In the genomic region with DNA sequence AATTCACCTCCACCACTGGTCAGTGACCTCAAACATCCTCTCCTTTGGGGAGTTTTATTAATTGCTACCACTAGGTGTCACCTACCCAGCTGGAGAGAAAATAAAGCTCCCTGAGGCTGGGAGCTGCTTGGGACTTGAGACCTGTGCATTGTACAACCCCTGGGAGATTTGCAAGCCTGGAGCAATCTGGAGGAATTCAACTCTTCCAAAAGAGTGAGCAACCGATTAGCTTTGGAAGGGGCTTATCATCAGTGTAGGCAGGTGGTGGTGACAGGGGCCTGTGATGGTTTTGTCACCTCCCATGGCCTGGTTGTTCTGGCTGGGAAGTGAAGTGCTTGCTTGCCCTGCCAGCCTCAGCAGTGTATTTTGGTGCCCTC, we compare ENCODE assay signal across 8 cellular contexts. TPM values are rescaled to one million over a fixed set of nuclear protein-coding genes. Genes with fewer than 3 reads are reported as not detected.
DNase-seq lines count a peak whose midpoint lies in the region; ATAC-seq and TF ChIP-seq lines count a peak whose summit lies in the region.

No MANE protein-coding gene starts in this region.

- no peaks in the 10 kb centered on the region for H3K27me3 Mint-ChIP-seq in effector memory CD8-positive, alpha-beta T cell

- H4K20me1 ChIP-seq in OCI-LY1 (ENCODE audit: insufficient read depth, low read length): no peaks in the 10 kb centered on the region

- in situ Hi-C loops in Caki2 (cut with HindIII; ENCODE audit: low pct_unique_long_range_greater_than_20kb, low sequenced_read_pairs): no loop called here

- H3K79me2 ChIP-seq in OCI-LY1 (ENCODE audit: insufficient read depth, low read length): no peaks in the 10 kb centered on the region

- H3K4me1 ChIP-seq in OCI-LY1 (ENCODE audit: insufficient read depth, low read length, severe bottlenecking): no peaks in the 10 kb centered on the region

- H3K9me3 Mint-ChIP-seq in effector memory CD8-positive, alpha-beta T cell: no peaks in the 10 kb centered on the region

- H3F3A ChIP-seq in OCI-LY1 (ENCODE audit: insufficient read depth, low read length): no peaks in the 10 kb centered on the region

- peaks cover 2% of the 10 kb centered on the region for H3K36me3 Mint-ChIP-seq in effector memory CD8-positive, alpha-beta T cell (ENCODE audit: insufficient read depth)

- DNase-seq in Caki2 (ENCODE audit: low read depth) (peak; percentile 21), mucosa of gallbladder (ENCODE audit: low spot score) (peak; percentile 21)
- no peak for DNase-seq in effector memory CD8-positive, alpha-beta T cell
- DNase-seq in stimulated activated CD8-positive, alpha-beta memory T cell treated with anti-CD3 and anti-CD28 coated beads, Interleukin-4, amount 100 ng/mL, for 48 hours: no peak
- DNase-seq in activated CD8-positive, alpha-beta memory T cell treated with anti-CD3 and anti-CD28 coated beads for 24 hours: no peak

- no peak overlapping the region for H3K4me3 ChIP-seq in OCI-LY1 (ENCODE audit: low read depth, low read length, poor library complexity, severe bottlenecking)

- H3K27me3 ChIP-seq in OCI-LY1 (ENCODE audit: insufficient read depth, low read length): no peaks in the 10 kb centered on the region

- H3K36me3 ChIP-seq in OCI-LY1 (ENCODE audit: insufficient read depth, low read length): no peaks in the 10 kb centered on the region

- no peaks in the 10 kb centered on the region for H3K4me1 Mint-ChIP-seq in effector memory CD8-positive, alpha-beta T cell (ENCODE audit: low read depth in 2 of 2)

- no peak overlapping the region for H3K4me3 Mint-ChIP-seq in effector memory CD8-positive, alpha-beta T cell

- H2AFZ ChIP-seq in OCI-LY1 (ENCODE audit: low read length): no peak overlapping the region

- no peak overlapping the region for H3K27ac Mint-ChIP-seq in effector memory CD8-positive, alpha-beta T cell

- H3K9me2 ChIP-seq in OCI-LY1 (ENCODE audit: low read depth, low read length): no peaks in the 10 kb centered on the region

- TF ChIP-seq CTCF in OCI-LY1 (IDR thresholded peaks at IDR 0.05; ENCODE audit: low read length): peak; percentile 62

- ATAC-seq in GM18868 (IDR thresholded peaks at IDR 0.05; ENCODE audit: unreplicated experiment) (peak; percentile 83), HG03060 (IDR thresholded peaks at IDR 0.05; ENCODE audit: low read depth, unreplicated experiment) (peak; percentile 75)
- ATAC-seq in effector memory CD8-positive, alpha-beta T cell (replicated peaks): peak; percentile 39

- H3K9me3 ChIP-seq in OCI-LY1 (ENCODE audit: low read length): no peaks in the 10 kb centered on the region

- no peak overlapping the region for H3K4me2 ChIP-seq in OCI-LY1 (ENCODE audit: low read length)

- H3K9ac ChIP-seq in OCI-LY1 (ENCODE audit: low read length): no peak overlapping the region

- H3K27ac ChIP-seq in OCI-LY1 (ENCODE audit: low read depth, low read length, poor library complexity, severe bottlenecking): no peak overlapping the region

RNA-seq across cellular contexts. Expression of gene FRY, which starts 30.2 kb away (rescaled TPM):
- total RNA-seq in Caki2 (2014; rRNA removed; shearing (Covaris generic); ENCODE audit: low replicate concordance): 0.70 and 1.9 TPM in 2 replicates
- 112 TPM for total RNA-seq in mucosa of gallbladder

Comparison
In these comparisons a context has a peak if more than half of its experiments do, and no peak if none do; other contexts are left out.
1. DNase-seq: peak in Caki2 (single experiment) and mucosa of gallbladder (single experiment); none in effector memory CD8-positive, alpha-beta T cell (0 of 3), stimulated activated CD8-positive, alpha-beta memory T cell treated with anti-CD3 and anti-CD28 coated beads, Interleukin-4, amount 100 ng/mL, for 48 hours (single experiment) and activated CD8-positive, alpha-beta memory T cell treated with anti-CD3 and anti-CD28 coated beads for 24 hours (single experiment).
2. RNA of gene FRY, which starts 30.2 kb away (total RNA-seq): 112 TPM in mucosa of gallbladder (single experiment); 0.70 to 1.9 TPM in Caki2; every median in the first group is over 10 times any median in the second.
3. Peak in every context shown above with its lines, with median percentiles within 50 percentile points of each other: ATAC-seq.